15 cellular contexts compared by ENCODE assay signal in the genomic region with DNA sequence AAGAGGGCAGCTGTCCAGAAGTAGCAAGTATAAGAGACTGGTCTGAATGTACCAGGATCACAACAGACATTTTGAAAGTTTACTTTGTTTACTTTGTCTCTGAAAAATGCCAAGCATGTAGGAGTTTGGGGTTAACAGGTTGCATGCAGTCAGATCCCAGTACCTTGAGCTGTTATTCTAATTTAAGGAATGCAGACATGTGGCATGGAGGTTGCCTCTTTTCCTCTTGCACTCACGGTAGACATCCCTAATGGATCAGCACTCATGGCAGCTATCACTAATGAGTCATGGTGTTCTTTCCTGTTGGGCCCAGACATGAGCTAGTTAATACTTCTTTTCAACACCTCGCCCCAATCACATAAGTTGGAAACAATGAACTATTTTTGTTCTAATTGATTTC.
DNase-seq lines count a peak whose midpoint lies in the region; ATAC-seq and TF ChIP-seq lines count a peak whose summit lies in the region.
"Had no signal": no experiment of that assay in that cellular context is flagged by ENCODE, and none has a peak within 500 bp of the region (broad histone marks: within the 10 kb centered on the region; RNA-seq: fewer than 3 reads in every experiment).

No MANE protein-coding gene starts in this region.

- intact Hi-C loops in left colon (cut with DNase I, micrococcal nuclease), result loop anchor here in 1 of 2 donors (10.0 kb wide), 1 partner anchor 198 kb away; no protein-coding TSS in a partner anchor

- H3K27me3 Mint-ChIP-seq in HFFc6 (ENCODE audit: insufficient read depth) (no peaks in the 10 kb centered on the region; the same call in none of the 2 replicates), WTC11 (ENCODE audit: low read depth) (no peaks in the 10 kb centered on the region)

- H3K4me3 Mint-ChIP-seq in HFFc6 (no peak overlapping the region; the same call in 1 of the 2 replicates), WTC11 (no peak overlapping the region)
- H3K4me3 Mint-ChIP-seq: activated T-helper 17 cell treated with anti-CD3 and anti-CD28 coated beads, Interleukin-2, amount 50 U/mL, for 72 hours had no signal

- no peaks in the 10 kb centered on the region for H3K9me3 Mint-ChIP-seq in HFFc6
- no peaks in the 10 kb centered on the region for H3K9me3 Mint-ChIP-seq in WTC11
- H3K9me3 Mint-ChIP-seq: activated T-helper 17 cell treated with anti-CD3 and anti-CD28 coated beads, Interleukin-2, amount 50 U/mL, for 72 hours had no signal

- H3K27ac ChIP-seq in thoracic aorta, result peak overlapping the region; percentile 95 to 97
- H3K27ac ChIP-seq: BLaER1, parathyroid adenoma had no signal

- H3K4me3 ChIP-seq in fibroblast of pulmonary artery (replicated peaks; ENCODE audit: low read depth, low read length), result no peak overlapping the region
- no peak overlapping the region for H3K4me3 ChIP-seq in thoracic aorta
- H3K4me3 ChIP-seq: BLaER1 had no signal

- ATAC-seq in WTC11 (peak; percentile 4; the same call in 1 of the 2 replicates), thoracic aorta (ENCODE audit: insufficient number of reproducible peaks, low FRiP score, low read depth) (no peak), GM21390 (IDR thresholded peaks at IDR 0.05; ENCODE audit: unreplicated experiment) (no peak), left colon (no peak), HG02623 (IDR thresholded peaks at IDR 0.05; ENCODE audit: unreplicated experiment) (no peak)
- ATAC-seq: activated T-helper 17 cell treated with anti-CD3 and anti-CD28 coated beads, Interleukin-2, amount 50 U/mL, for 72 hours had no signal

- H3K4me1 Mint-ChIP-seq in HFFc6 (ENCODE audit: low read depth) (peaks cover 95% of the 10 kb centered on the region), WTC11 (peaks cover 68% of the 10 kb centered on the region)

- POLR2A ChIA-PET in WTC11 (lab: Charles Lee), result interaction anchor here (0.6 kb wide), 1 partner anchor 441 kb away, joined by 3 read pairs; no protein-coding TSS in a partner anchor

- H3K36me3 Mint-ChIP-seq in HFFc6 (ENCODE audit: low read depth) (peaks cover 32% of the 10 kb centered on the region), WTC11 (no peaks in the 10 kb centered on the region)

- in situ Hi-C loops in GM13976 (cut with MboI; ENCODE audit: low sequenced_read_pairs, unreplicated experiment), result no loop called here

- no peaks in the 10 kb centered on the region for H3K27me3 ChIP-seq in thoracic aorta (replicated peaks; ENCODE audit: insufficient read depth)
- H3K27me3 ChIP-seq: BLaER1 had no signal

- CTCF ChIA-PET in WTC11 (lab: Charles Lee), result interaction anchor here (1.2 to 1.7 kb wide), 3 partner anchors 8 to 51 kb away, joined by 4 to 10 read pairs (median 7); no protein-coding TSS in a partner anchor

- no peaks in the 10 kb centered on the region for H3K9me3 ChIP-seq in thoracic aorta
- H3K9me3 ChIP-seq: BLaER1 had no signal

- H3K4me1 ChIP-seq in thoracic aorta (ENCODE audit: control insufficient read depth in 1 of 2, low read depth in 2 of 2), result peaks cover 56 to 97% of the 10 kb centered on the region in 2 donors

- H3K27ac Mint-ChIP-seq in HFFc6 (peak overlapping the region; percentile 69), WTC11 (no peak overlapping the region; the same call in 1 of the 2 replicates)
- H3K27ac Mint-ChIP-seq: activated T-helper 17 cell treated with anti-CD3 and anti-CD28 coated beads, Interleukin-2, amount 50 U/mL, for 72 hours had no signal

- H3K36me3 ChIP-seq in thoracic aorta, result no peaks in the 10 kb centered on the region
- H3K36me3 ChIP-seq: BLaER1 had no signal

- DNase-seq in HFFc6, result no peak
- DNase-seq in WTC11 (ENCODE audit: low spot score), result no peak
- peak; percentile 42 for DNase-seq in fibroblast of pulmonary artery (ENCODE audit: low read depth)
- no peak for DNase-seq in thoracic aorta (ENCODE audit: low spot score)
- DNase-seq in left colon, result no peak
- DNase-seq in GM13976 (ENCODE audit: low spot score), result no peak
- DNase-seq: anterior cingulate cortex; DND-41; effector CD8-positive, alpha-beta T cell; NCI-H1092 treated with DMSO at 0.1 percent for 48 hours had no signal

- TF ChIP-seq CTCF in HFFc6 (IDR thresholded peaks at IDR 0.05), result no peak
- no peak for TF ChIP-seq CTCF in WTC11 (IDR thresholded peaks at IDR 0.05)
- TF ChIP-seq CTCF in fibroblast of pulmonary artery (IDR thresholded peaks at IDR 0.05; ENCODE audit: low read length, missing control alignments), result no peak
- TF ChIP-seq CTCF in thoracic aorta (IDR thresholded peaks at IDR 0.05), result no peak
- no peak for TF ChIP-seq CTCF in GM13976 (IDR thresholded peaks at IDR 0.05; ENCODE audit: borderline replicate concordance, control extremely low read depth, extremely low read depth, insufficient read depth, missing control alignments)

TF ChIP-seq in WTC11, 78 proteins besides CTCF, POLR2A, EP300 and RAD21 (continues in another document):
- TF ChIP-seq ZNF671 (CRISPR knock-in tag; IDR thresholded peaks at IDR 0.05), result no peak
- no peak for TF ChIP-seq GRHL2 (CRISPR knock-in tag; IDR thresholded peaks at IDR 0.05; ENCODE audit: insufficient replicate concordance, severe bottlenecking)
- TF ChIP-seq, protein P1, sequence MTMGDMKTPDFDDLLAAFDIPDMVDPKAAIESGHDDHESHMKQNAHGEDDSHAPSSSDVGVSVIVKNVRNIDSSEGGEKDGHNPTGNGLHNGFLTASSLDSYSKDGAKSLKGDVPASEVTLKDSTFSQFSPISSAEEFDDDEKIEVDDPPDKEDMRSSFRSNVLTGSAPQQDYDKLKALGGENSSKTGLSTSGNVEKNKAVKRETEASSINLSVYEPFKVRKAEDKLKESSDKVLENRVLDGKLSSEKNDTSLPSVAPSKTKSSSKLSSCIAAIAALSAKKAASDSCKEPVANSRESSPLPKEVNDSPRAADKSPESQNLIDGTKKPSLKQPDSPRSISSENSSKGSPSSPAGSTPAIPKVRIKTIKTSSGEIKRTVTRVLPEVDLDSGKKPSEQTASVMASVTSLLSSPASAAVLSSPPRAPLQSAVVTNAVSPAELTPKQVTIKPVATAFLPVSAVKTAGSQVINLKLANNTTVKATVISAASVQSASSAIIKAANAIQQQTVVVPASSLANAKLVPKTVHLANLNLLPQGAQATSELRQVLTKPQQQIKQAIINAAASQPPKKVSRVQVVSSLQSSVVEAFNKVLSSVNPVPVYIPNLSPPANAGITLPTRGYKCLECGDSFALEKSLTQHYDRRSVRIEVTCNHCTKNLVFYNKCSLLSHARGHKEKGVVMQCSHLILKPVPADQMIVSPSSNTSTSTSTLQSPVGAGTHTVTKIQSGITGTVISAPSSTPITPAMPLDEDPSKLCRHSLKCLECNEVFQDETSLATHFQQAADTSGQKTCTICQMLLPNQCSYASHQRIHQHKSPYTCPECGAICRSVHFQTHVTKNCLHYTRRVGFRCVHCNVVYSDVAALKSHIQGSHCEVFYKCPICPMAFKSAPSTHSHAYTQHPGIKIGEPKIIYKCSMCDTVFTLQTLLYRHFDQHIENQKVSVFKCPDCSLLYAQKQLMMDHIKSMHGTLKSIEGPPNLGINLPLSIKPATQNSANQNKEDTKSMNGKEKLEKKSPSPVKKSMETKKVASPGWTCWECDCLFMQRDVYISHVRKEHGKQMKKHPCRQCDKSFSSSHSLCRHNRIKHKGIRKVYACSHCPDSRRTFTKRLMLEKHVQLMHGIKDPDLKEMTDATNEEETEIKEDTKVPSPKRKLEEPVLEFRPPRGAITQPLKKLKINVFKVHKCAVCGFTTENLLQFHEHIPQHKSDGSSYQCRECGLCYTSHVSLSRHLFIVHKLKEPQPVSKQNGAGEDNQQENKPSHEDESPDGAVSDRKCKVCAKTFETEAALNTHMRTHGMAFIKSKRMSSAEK (CRISPR knock-in tag; IDR thresholded peaks at IDR 0.05; ENCODE audit: borderline replicate concordance), result no peak
- TF ChIP-seq, protein P2, sequence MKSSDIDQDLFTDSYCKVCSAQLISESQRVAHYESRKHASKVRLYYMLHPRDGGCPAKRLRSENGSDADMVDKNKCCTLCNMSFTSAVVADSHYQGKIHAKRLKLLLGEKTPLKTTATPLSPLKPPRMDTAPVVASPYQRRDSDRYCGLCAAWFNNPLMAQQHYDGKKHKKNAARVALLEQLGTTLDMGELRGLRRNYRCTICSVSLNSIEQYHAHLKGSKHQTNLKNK (CRISPR knock-in tag; IDR thresholded peaks at IDR 0.05), result no peak
- TF ChIP-seq MYBL2 (CRISPR knock-in tag; IDR thresholded peaks at IDR 0.05), result no peak
- TF ChIP-seq, protein P3, sequence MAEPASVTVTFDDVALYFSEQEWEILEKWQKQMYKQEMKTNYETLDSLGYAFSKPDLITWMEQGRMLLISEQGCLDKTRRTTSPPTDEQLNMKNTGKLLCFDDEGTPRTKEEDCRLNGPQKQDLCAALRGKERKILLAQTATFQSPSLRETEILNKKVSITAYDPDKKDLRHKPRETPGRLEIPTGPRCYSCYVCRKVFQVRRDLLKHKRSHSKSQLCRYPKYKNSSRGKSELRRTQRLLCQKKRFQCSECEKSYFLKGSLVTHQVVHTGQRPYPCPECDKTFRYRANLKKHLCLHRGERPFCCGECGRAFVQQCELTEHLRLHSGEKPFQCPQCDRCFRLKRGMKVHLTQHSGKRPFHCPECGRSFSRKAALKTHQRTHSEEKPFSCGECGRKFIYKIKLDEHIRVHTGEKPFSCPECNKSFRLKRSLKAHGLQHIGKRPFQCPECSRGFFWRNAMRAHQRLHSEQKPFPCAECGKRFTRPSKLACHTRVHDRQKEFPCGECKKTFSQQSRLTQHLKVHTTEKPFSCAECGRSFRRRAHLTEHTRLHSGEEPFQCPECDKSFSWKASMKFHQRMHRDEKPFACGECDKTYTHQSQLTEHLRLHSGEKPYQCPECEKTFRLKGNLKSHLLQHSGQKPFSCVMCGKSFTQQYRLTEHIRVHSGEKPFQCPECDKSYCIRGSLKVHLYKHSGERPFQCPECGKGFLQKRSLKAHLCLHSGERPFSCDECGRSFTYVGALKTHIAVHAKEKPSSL (CRISPR knock-in tag; conservative IDR thresholded peaks at IDR 0.05), result no peak
